ENCODE assay signal across 2 cellular contexts in genomic region chr9:87643111-87643650, GRCh38.
TF ChIP-seq lines count a peak whose summit lies in the region.

No MANE protein-coding gene starts in this region.

TF ChIP-seq in liver, 16 proteins besides CTCF, POLR2A, EP300 and RAD21 (continued from another document):
- no peak for TF ChIP-seq TAF1 (conservative IDR thresholded peaks at IDR 0.05)
- peak; percentile 63 to 69 for TF ChIP-seq RXRA (IDR thresholded peaks at IDR 0.05)
- no peak for TF ChIP-seq FOXA2 (IDR thresholded peaks at IDR 0.05)
- TF ChIP-seq SP1 (IDR thresholded peaks at IDR 0.05) = peak; percentile 41
- TF ChIP-seq MAX (IDR thresholded peaks at IDR 0.05) = no peak
- peak; percentile 20 for TF ChIP-seq ATF3 (IDR thresholded peaks at IDR 0.05)
- no peak for TF ChIP-seq NR2F2 (IDR thresholded peaks at IDR 0.05)
- no peak for TF ChIP-seq EGR1 (IDR thresholded peaks at IDR 0.05; ENCODE audit: low read depth in 2 of 2)
- TF ChIP-seq, protein P1, sequence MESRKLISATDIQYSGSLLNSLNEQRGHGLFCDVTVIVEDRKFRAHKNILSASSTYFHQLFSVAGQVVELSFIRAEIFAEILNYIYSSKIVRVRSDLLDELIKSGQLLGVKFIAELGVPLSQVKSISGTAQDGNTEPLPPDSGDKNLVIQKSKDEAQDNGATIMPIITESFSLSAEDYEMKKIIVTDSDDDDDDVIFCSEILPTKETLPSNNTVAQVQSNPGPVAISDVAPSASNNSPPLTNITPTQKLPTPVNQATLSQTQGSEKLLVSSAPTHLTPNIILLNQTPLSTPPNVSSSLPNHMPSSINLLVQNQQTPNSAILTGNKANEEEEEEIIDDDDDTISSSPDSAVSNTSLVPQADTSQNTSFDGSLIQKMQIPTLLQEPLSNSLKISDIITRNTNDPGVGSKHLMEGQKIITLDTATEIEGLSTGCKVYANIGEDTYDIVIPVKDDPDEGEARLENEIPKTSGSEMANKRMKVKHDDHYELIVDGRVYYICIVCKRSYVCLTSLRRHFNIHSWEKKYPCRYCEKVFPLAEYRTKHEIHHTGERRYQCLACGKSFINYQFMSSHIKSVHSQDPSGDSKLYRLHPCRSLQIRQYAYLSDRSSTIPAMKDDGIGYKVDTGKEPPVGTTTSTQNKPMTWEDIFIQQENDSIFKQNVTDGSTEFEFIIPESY (IDR thresholded peaks at IDR 0.05) = no peak
- no peak for TF ChIP-seq FOXA1 (IDR thresholded peaks at IDR 0.05)
- TF ChIP-seq, protein P2, sequence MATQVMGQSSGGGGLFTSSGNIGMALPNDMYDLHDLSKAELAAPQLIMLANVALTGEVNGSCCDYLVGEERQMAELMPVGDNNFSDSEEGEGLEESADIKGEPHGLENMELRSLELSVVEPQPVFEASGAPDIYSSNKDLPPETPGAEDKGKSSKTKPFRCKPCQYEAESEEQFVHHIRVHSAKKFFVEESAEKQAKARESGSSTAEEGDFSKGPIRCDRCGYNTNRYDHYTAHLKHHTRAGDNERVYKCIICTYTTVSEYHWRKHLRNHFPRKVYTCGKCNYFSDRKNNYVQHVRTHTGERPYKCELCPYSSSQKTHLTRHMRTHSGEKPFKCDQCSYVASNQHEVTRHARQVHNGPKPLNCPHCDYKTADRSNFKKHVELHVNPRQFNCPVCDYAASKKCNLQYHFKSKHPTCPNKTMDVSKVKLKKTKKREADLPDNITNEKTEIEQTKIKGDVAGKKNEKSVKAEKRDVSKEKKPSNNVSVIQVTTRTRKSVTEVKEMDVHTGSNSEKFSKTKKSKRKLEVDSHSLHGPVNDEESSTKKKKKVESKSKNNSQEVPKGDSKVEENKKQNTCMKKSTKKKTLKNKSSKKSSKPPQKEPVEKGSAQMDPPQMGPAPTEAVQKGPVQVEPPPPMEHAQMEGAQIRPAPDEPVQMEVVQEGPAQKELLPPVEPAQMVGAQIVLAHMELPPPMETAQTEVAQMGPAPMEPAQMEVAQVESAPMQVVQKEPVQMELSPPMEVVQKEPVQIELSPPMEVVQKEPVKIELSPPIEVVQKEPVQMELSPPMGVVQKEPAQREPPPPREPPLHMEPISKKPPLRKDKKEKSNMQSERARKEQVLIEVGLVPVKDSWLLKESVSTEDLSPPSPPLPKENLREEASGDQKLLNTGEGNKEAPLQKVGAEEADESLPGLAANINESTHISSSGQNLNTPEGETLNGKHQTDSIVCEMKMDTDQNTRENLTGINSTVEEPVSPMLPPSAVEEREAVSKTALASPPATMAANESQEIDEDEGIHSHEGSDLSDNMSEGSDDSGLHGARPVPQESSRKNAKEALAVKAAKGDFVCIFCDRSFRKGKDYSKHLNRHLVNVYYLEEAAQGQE (IDR thresholded peaks at IDR 0.05) = no peak
- peak; percentile 52 to 60 for TF ChIP-seq HNF4A (conservative IDR thresholded peaks at IDR 0.05)
- TF ChIP-seq GABPA (IDR thresholded peaks at IDR 0.05 in 1 of 2, conservative IDR thresholded peaks at IDR 0.05 in 1 of 2) = no peak
- TF ChIP-seq JUND (IDR thresholded peaks at IDR 0.05) = peak in 1 of 2 donors; percentile 26
- no peak for TF ChIP-seq HNF4G (IDR thresholded peaks at IDR 0.05)

TF ChIP-seq in HepG2, 621 proteins besides CTCF, POLR2A, EP300 and RAD21 (continued from another document):
- TF ChIP-seq TBL1XR1 (IDR thresholded peaks at IDR 0.05; ENCODE audit: borderline replicate concordance, low read length, partially characterized antibody) = no peak
- no peak for TF ChIP-seq ZNF768 (CRISPR knock-in tag; IDR thresholded peaks at IDR 0.05)
- no peak for TF ChIP-seq ZNF709 (CRISPR knock-in tag; IDR thresholded peaks at IDR 0.05)
- no peak for TF ChIP-seq KDM5A (IDR thresholded peaks at IDR 0.05; ENCODE audit: borderline replicate concordance, low read length)
